1 cellular context compared by ENCODE assay signal in the genomic region with DNA sequence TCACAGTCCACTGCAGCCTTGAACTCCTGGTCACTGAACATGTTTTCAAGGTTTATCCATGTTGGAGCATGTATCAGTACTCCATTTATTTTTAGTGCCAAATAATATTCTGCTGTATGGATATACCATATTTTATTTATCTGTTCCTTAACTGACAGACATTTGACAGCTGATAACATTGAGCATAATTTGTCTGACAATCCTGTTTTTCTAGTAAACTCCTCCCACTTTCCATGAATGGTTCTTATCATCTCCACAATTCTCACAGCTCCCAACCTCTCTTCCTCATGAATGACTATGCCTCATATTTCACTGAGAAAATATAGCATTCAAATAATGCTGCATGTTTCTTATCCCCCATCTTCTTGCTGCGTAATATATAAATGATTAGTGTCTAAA.
TF ChIP-seq lines count a peak whose summit lies in the region.

No MANE protein-coding gene starts in this region.

TF ChIP-seq in HepG2, 621 proteins besides CTCF, POLR2A, EP300 and RAD21 (continued from another document):
- TF ChIP-seq, protein P1, sequence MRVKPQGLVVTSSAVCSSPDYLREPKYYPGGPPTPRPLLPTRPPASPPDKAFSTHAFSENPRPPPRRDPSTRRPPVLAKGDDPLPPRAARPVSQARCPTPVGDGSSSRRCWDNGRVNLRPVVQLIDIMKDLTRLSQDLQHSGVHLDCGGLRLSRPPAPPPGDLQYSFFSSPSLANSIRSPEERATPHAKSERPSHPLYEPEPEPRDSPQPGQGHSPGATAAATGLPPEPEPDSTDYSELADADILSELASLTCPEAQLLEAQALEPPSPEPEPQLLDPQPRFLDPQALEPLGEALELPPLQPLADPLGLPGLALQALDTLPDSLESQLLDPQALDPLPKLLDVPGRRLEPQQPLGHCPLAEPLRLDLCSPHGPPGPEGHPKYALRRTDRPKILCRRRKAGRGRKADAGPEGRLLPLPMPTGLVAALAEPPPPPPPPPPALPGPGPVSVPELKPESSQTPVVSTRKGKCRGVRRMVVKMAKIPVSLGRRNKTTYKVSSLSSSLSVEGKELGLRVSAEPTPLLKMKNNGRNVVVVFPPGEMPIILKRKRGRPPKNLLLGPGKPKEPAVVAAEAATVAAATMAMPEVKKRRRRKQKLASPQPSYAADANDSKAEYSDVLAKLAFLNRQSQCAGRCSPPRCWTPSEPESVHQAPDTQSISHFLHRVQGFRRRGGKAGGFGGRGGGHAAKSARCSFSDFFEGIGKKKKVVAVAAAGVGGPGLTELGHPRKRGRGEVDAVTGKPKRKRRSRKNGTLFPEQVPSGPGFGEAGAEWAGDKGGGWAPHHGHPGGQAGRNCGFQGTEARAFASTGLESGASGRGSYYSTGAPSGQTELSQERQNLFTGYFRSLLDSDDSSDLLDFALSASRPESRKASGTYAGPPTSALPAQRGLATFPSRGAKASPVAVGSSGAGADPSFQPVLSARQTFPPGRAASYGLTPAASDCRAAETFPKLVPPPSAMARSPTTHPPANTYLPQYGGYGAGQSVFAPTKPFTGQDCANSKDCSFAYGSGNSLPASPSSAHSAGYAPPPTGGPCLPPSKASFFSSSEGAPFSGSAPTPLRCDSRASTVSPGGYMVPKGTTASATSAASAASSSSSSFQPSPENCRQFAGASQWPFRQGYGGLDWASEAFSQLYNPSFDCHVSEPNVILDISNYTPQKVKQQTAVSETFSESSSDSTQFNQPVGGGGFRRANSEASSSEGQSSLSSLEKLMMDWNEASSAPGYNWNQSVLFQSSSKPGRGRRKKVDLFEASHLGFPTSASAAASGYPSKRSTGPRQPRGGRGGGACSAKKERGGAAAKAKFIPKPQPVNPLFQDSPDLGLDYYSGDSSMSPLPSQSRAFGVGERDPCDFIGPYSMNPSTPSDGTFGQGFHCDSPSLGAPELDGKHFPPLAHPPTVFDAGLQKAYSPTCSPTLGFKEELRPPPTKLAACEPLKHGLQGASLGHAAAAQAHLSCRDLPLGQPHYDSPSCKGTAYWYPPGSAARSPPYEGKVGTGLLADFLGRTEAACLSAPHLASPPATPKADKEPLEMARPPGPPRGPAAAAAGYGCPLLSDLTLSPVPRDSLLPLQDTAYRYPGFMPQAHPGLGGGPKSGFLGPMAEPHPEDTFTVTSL (CRISPR knock-in tag; IDR thresholded peaks at IDR 0.05; ENCODE audit: borderline replicate concordance), result no peak
- TF ChIP-seq, protein P2, sequence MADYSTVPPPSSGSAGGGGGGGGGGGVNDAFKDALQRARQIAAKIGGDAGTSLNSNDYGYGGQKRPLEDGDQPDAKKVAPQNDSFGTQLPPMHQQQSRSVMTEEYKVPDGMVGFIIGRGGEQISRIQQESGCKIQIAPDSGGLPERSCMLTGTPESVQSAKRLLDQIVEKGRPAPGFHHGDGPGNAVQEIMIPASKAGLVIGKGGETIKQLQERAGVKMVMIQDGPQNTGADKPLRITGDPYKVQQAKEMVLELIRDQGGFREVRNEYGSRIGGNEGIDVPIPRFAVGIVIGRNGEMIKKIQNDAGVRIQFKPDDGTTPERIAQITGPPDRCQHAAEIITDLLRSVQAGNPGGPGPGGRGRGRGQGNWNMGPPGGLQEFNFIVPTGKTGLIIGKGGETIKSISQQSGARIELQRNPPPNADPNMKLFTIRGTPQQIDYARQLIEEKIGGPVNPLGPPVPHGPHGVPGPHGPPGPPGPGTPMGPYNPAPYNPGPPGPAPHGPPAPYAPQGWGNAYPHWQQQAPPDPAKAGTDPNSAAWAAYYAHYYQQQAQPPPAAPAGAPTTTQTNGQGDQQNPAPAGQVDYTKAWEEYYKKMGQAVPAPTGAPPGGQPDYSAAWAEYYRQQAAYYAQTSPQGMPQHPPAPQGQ (CRISPR knock-in tag; IDR thresholded peaks at IDR 0.05; ENCODE audit: borderline replicate concordance), result no peak
- TF ChIP-seq ZBTB21 (CRISPR knock-in tag; IDR thresholded peaks at IDR 0.05), result no peak
- TF ChIP-seq ZFP82 (CRISPR knock-in tag; IDR thresholded peaks at IDR 0.05; ENCODE audit: borderline replicate concordance), result no peak
- TF ChIP-seq, protein P3, sequence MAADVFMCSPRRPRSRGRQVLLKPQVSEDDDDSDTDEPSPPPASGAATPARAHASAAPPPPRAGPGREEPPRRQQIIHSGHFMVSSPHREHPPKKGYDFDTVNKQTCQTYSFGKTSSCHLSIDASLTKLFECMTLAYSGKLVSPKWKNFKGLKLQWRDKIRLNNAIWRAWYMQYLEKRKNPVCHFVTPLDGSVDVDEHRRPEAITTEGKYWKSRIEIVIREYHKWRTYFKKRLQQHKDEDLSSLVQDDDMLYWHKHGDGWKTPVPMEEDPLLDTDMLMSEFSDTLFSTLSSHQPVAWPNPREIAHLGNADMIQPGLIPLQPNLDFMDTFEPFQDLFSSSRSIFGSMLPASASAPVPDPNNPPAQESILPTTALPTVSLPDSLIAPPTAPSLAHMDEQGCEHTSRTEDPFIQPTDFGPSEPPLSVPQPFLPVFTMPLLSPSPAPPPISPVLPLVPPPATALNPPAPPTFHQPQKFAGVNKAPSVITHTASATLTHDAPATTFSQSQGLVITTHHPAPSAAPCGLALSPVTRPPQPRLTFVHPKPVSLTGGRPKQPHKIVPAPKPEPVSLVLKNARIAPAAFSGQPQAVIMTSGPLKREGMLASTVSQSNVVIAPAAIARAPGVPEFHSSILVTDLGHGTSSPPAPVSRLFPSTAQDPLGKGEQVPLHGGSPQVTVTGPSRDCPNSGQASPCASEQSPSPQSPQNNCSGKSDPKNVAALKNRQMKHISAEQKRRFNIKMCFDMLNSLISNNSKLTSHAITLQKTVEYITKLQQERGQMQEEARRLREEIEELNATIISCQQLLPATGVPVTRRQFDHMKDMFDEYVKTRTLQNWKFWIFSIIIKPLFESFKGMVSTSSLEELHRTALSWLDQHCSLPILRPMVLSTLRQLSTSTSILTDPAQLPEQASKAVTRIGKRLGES (CRISPR knock-in tag; IDR thresholded peaks at IDR 0.05; ENCODE audit: borderline replicate concordance), result no peak
- no peak for TF ChIP-seq ZKSCAN8 (CRISPR knock-in tag; IDR thresholded peaks at IDR 0.05; ENCODE audit: borderline replicate concordance)
- TF ChIP-seq FOXC1 (CRISPR knock-in tag; IDR thresholded peaks at IDR 0.05; ENCODE audit: borderline replicate concordance), result no peak
